Comparison of ENCODE assay signal across 20 cellular contexts in the genomic region with DNA sequence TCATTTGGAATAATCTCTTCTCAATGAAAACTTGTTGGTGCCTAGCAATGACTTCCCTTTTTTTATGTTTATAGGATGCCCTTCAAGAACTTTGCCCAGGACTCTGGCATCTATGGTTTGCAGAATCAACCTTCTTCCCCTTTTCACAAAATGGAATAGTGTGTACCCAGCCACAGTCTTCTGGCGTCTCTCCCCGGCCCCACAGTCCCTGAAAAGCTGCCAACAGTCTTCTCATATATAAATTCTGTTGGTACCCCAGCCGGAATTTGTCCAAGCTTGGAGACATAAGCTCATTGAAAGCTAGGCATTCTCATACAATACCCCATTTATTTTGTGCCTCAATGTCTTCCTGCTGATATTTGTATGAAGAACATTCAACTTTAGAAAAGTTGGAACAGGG. TPM values are rescaled to one million over a fixed set of nuclear protein-coding genes. Genes with fewer than 3 reads are reported as not detected.
DNase-seq lines count a peak whose midpoint lies in the region; ATAC-seq and TF ChIP-seq lines count a peak whose summit lies in the region.
"Had no signal": no experiment of that assay in that cellular context is flagged by ENCODE, and none has a peak within 500 bp of the region (broad histone marks: within the 10 kb centered on the region; RNA-seq: fewer than 3 reads in every experiment).

No MANE protein-coding gene starts in this region.

- H3K4me3 ChIP-seq in upper lobe of right lung = no peak overlapping the region
- H3K4me3 ChIP-seq: heart left ventricle, SK-N-MC, uterus had no signal

- H3K9me3 Mint-ChIP-seq in stimulated activated naive CD8-positive, alpha-beta T cell treated with anti-CD3 and anti-CD28 coated beads, Interleukin-15, Interleukin-2, amounts not matched to agents 100 ng/mL and 50 ng/mL, for 24 hours = no peaks in the 10 kb centered on the region
- H3K9me3 Mint-ChIP-seq in stimulated activated naive CD8-positive, alpha-beta T cell treated with anti-CD3 and anti-CD28 coated beads, Interleukin-15, amount 100 ng/mL, for 72 hours = no peaks in the 10 kb centered on the region
- H3K9me3 Mint-ChIP-seq: activated B cell treated with CpG ODN at 0.5 μM for 24 hours had no signal

- peak overlapping the region; percentile 6 for H3K27ac Mint-ChIP-seq in stimulated activated naive CD8-positive, alpha-beta T cell treated with anti-CD3 and anti-CD28 coated beads, Interleukin-15, Interleukin-2, amounts not matched to agents 100 ng/mL and 50 ng/mL, for 24 hours
- no peak overlapping the region for H3K27ac Mint-ChIP-seq in stimulated activated naive CD8-positive, alpha-beta T cell treated with anti-CD3 and anti-CD28 coated beads, Interleukin-15, amount 100 ng/mL, for 72 hours
- H3K27ac Mint-ChIP-seq: activated B cell treated with CpG ODN at 0.5 μM for 24 hours; stimulated activated naive B cell treated with anti-CD40 and anti-IgM and Interleukin-4, amounts not matched to agents 10 μg/mL and 1 μg/mL and 100 μg/mL, for 72 hours had no signal

- DNase-seq in stimulated activated naive CD8-positive, alpha-beta T cell treated with anti-CD3 and anti-CD28 coated beads, Interleukin-15, amount 100 ng/mL, for 72 hours = no peak
- DNase-seq in UCSD-AML1 (lab: John Stamatoyannopoulos, UW; ENCODE audit: unreplicated experiment) = peak; percentile 21
- peak; percentile 52 for DNase-seq in inferior parietal cortex (ENCODE audit: extremely low spot score)
- no peak for DNase-seq in upper lobe of right lung
- no peak for DNase-seq in mesenteric fat pad (ENCODE audit: low spot score)
- DNase-seq in GM19240 (ENCODE audit: insufficient read length, low spot score) = no peak
- DNase-seq: activated B cell treated with CpG ODN at 0.5 μM for 24 hours; activated CD8-positive, alpha-beta memory T cell treated with anti-CD3 and anti-CD28 coated beads for 24 hours; activated gamma-delta T cell treated with Interleukin-2 at 50 U/mL for 16 hours; cortex of kidney; heart left ventricle; NCI-H1436 treated with DMSO at 0.1 percent for 48 hours; NCI-H226; stimulated activated naive B cell treated with anti-CD40 and anti-IgM and Interleukin-4, amounts not matched to agents 10 μg/mL and 1 μg/mL and 100 μg/mL, for 72 hours; uterus had no signal

- no peaks in the 10 kb centered on the region for H3K9me3 ChIP-seq in upper lobe of right lung
- H3K9me3 ChIP-seq: heart left ventricle, uterus had no signal

- ATAC-seq in stimulated activated naive CD8-positive, alpha-beta T cell treated with anti-CD3 and anti-CD28 coated beads, Interleukin-15, amount 100 ng/mL, for 72 hours = no peak
- ATAC-seq in upper lobe of right lung = peak; percentile 40
- no peak for ATAC-seq in HG03521 (IDR thresholded peaks at IDR 0.05; ENCODE audit: unreplicated experiment)
- ATAC-seq: esophagus mucosa had no signal

- H3K4me3 Mint-ChIP-seq in stimulated activated naive CD8-positive, alpha-beta T cell treated with anti-CD3 and anti-CD28 coated beads, Interleukin-15, Interleukin-2, amounts not matched to agents 100 ng/mL and 50 ng/mL, for 24 hours = no peak overlapping the region
- no peak overlapping the region for H3K4me3 Mint-ChIP-seq in stimulated activated naive CD8-positive, alpha-beta T cell treated with anti-CD3 and anti-CD28 coated beads, Interleukin-15, amount 100 ng/mL, for 72 hours
- H3K4me3 Mint-ChIP-seq: activated B cell treated with CpG ODN at 0.5 μM for 24 hours; stimulated activated naive B cell treated with anti-CD40 and anti-IgM and Interleukin-4, amounts not matched to agents 10 μg/mL and 1 μg/mL and 100 μg/mL, for 72 hours had no signal

- H3K27me3 ChIP-seq in upper lobe of right lung = no peaks in the 10 kb centered on the region
- H3K27me3 ChIP-seq: heart left ventricle, uterus had no signal

- H3K27ac ChIP-seq in upper lobe of right lung = no peak overlapping the region
- H3K27ac ChIP-seq: parathyroid adenoma, SK-N-MC, uterus had no signal

- no peak for TF ChIP-seq CTCF in upper lobe of right lung (IDR thresholded peaks at IDR 0.05)

- intact Hi-C loops in upper lobe of right lung (cut with DNase I) = no loop called here

- peaks cover 38% of the 10 kb centered on the region for H3K4me1 Mint-ChIP-seq in stimulated activated naive CD8-positive, alpha-beta T cell treated with anti-CD3 and anti-CD28 coated beads, Interleukin-15, Interleukin-2, amounts not matched to agents 100 ng/mL and 50 ng/mL, for 24 hours (ENCODE audit: low read depth)
- H3K4me1 Mint-ChIP-seq in stimulated activated naive CD8-positive, alpha-beta T cell treated with anti-CD3 and anti-CD28 coated beads, Interleukin-15, amount 100 ng/mL, for 72 hours = peaks cover 41% of the 10 kb centered on the region

- no peaks in the 10 kb centered on the region for H3K36me3 ChIP-seq in upper lobe of right lung
- H3K36me3 ChIP-seq: heart left ventricle, uterus had no signal

- no peaks in the 10 kb centered on the region for H3K27me3 Mint-ChIP-seq in stimulated activated naive CD8-positive, alpha-beta T cell treated with anti-CD3 and anti-CD28 coated beads, Interleukin-15, Interleukin-2, amounts not matched to agents 100 ng/mL and 50 ng/mL, for 24 hours
- H3K27me3 Mint-ChIP-seq in stimulated activated naive CD8-positive, alpha-beta T cell treated with anti-CD3 and anti-CD28 coated beads, Interleukin-15, amount 100 ng/mL, for 72 hours = no peaks in the 10 kb centered on the region
- H3K27me3 Mint-ChIP-seq: activated B cell treated with CpG ODN at 0.5 μM for 24 hours; stimulated activated naive B cell treated with anti-CD40 and anti-IgM and Interleukin-4, amounts not matched to agents 10 μg/mL and 1 μg/mL and 100 μg/mL, for 72 hours had no signal

- H3K36me3 Mint-ChIP-seq in stimulated activated naive CD8-positive, alpha-beta T cell treated with anti-CD3 and anti-CD28 coated beads, Interleukin-15, Interleukin-2, amounts not matched to agents 100 ng/mL and 50 ng/mL, for 24 hours (ENCODE audit: low read depth) = no peaks in the 10 kb centered on the region

- H3K4me1 ChIP-seq in upper lobe of right lung = peaks cover 18% of the 10 kb centered on the region
- H3K4me1 ChIP-seq: parathyroid adenoma, uterus had no signal

RNA-seq across cellular contexts. Expression of a gene that starts 26.4 kb away (rescaled TPM):
- total RNA-seq in upper lobe of right lung (26.3 TPM), mesenteric fat pad (22.2 TPM)

RNA-seq across cellular contexts. Expression of a gene that starts 51.0 kb away (rescaled TPM):
- total RNA-seq in upper lobe of right lung (5.8 TPM), mesenteric fat pad (3.9 TPM)

Comparison
In these comparisons a context has a peak if more than half of its experiments do, and no peak if none do; other contexts are left out.
1. DNase-seq: peak in UCSD-AML1 (single experiment) and inferior parietal cortex (single experiment); none in stimulated activated naive CD8-positive, alpha-beta T cell treated with anti-CD3 and anti-CD28 coated beads, Interleukin-15, amount 100 ng/mL, for 72 hours (0 of 2), upper lobe of right lung (single experiment), mesenteric fat pad (single experiment) and GM19240 (single experiment).